Comparison of ENCODE assay signal across 1 cellular context in the genomic region with DNA sequence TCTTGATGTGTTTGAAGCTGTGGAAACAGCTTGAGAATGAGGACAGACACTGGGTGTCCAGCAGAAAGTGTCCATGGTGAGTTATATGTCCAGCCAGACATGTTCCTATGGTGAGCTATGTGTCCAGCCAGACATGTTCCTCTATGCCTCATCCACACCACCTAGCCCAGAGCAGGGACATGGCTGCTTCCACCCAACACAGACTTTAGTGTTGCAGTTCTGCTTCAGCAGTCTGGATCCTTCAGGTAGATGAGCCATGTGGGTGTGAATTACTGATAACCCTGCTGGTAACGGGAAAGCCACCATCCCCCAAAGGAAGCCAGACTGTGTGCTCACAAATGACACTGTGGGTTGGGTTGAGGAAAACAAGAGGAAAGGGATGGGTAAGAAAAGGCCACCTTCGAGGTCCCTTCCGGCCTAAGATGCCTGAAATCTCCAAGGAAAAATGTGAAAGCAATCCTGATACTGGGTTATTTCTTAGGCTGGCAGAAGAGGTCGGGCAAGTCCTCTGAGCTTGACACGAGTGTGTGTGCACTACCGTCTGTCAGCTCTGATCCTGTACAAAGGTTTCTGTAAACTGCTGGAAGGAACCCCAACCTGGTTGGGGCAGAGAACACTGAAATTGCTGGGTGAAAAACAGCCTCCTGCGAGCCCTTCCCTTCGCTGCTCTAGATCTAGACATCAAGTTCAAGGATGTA.
TF ChIP-seq lines count a peak whose summit lies in the region.

No MANE protein-coding gene starts in this region.

TF ChIP-seq in endothelial cell of umbilical vein, 7 proteins besides CTCF, POLR2A, EP300 and RAD21 (continued from another document):
- TF ChIP-seq JUN (IDR thresholded peaks at IDR 0.05; ENCODE audit: borderline replicate concordance, insufficient read depth, insufficient read length, low read depth) = no peak
